In the genomic region with DNA sequence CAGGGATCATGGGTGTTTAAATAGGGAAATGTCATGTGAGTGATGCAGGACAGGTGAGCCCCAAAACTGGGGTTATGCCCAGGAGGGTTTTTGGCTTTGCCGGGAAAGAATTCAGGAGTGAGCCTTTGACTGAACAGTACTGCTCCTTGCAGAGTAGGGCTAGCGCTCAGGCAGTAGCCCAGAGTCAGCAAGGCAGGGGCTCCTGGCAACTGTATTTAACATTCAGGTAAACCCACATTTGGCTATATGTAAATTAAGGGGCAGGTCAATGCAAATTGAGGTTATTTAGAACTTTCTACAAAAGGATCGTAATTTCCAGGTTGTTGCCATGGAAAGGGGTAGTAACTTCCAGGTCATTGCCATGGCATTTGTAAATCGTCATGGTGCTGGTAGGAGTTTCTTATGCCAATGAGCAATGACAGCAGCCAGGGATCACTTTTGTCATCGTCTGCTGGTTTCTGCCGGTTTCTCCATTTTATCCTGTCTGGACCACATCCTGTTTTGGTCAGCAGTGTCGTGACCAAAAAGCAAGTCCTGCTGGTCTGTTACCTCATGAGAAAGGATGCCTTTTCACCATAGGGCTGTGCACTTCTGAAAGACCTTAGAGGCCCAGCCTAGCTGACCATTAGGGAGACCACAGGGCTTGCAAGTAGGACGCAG, we compare ENCODE assay signal across 9 cellular contexts. TPM values are rescaled to one million over a fixed set of nuclear protein-coding genes. Genes with fewer than 3 reads are reported as not detected.
DNase-seq lines count a peak whose midpoint lies in the region; ATAC-seq and TF ChIP-seq lines count a peak whose summit lies in the region.
"Had no signal": no experiment of that assay in that cellular context is flagged by ENCODE, and none has a peak within 500 bp of the region (broad histone marks: within the 10 kb centered on the region; RNA-seq: fewer than 3 reads in every experiment).

No MANE protein-coding gene starts in this region.

- in situ Hi-C loops in brain microvascular endothelial cell (cut with HindIII; ENCODE audit: low pct_ligation_motif_present, low sequenced_read_pairs) (no loop called here), HAP-1 (cut with MboI; ENCODE audit: low sequenced_read_pairs) (no loop called here)

- peaks cover 3% of the 10 kb centered on the region for H3K9me3 ChIP-seq in osteoblast (ENCODE audit: low read depth, low read length)
- peaks cover 28% of the 10 kb centered on the region for H3K9me3 ChIP-seq in HAP-1
- no peaks in the 10 kb centered on the region for H3K9me3 ChIP-seq in MM.1S (replicated peaks; ENCODE audit: insufficient read depth, low read length)
- H3K9me3 ChIP-seq in right cardiac atrium (ENCODE audit: control insufficient read depth, low read length): peaks cover 2% of the 10 kb centered on the region

- H3K9ac ChIP-seq in MM.1S (ENCODE audit: low read length): no peak overlapping the region
- H3K9ac ChIP-seq: KMS-11 had no signal

- H4K20me1 ChIP-seq in osteoblast (ENCODE audit: insufficient read depth, low read length) (no peaks in the 10 kb centered on the region), MM.1S (ENCODE audit: insufficient read depth, low read length) (no peaks in the 10 kb centered on the region)

- H3K27me3 ChIP-seq in brain microvascular endothelial cell (replicated peaks) (no peaks in the 10 kb centered on the region), osteoblast (ENCODE audit: insufficient read depth, low read length) (no peaks in the 10 kb centered on the region), HAP-1 (ENCODE audit: low read depth) (no peaks in the 10 kb centered on the region), MM.1S (replicated peaks; ENCODE audit: insufficient read depth, low read length) (no peaks in the 10 kb centered on the region), right cardiac atrium (ENCODE audit: control insufficient read depth, insufficient read depth) (no peaks in the 10 kb centered on the region)

- H3K36me3 ChIP-seq in brain microvascular endothelial cell (replicated peaks) (peaks cover 2% of the 10 kb centered on the region), osteoblast (ENCODE audit: insufficient read depth, low read length) (no peaks in the 10 kb centered on the region), HAP-1 (replicated peaks) (peaks cover 18% of the 10 kb centered on the region), MM.1S (replicated peaks; ENCODE audit: insufficient read depth, low read length) (peaks cover 9% of the 10 kb centered on the region)

- H2AFZ ChIP-seq in osteoblast (ENCODE audit: low read length) (peak overlapping the region; percentile 53), MM.1S (ENCODE audit: low read length) (no peak overlapping the region)

- H3K4me3 ChIP-seq in brain microvascular endothelial cell (ENCODE audit: low read depth, low read length): no peak overlapping the region
- no peak overlapping the region for H3K4me3 ChIP-seq in osteoblast (ENCODE audit: insufficient read depth, low read length)
- no peak overlapping the region for H3K4me3 ChIP-seq in HAP-1
- H3K4me3 ChIP-seq in MM.1S (ENCODE audit: low read length): no peak overlapping the region
- no peak overlapping the region for H3K4me3 ChIP-seq in right cardiac atrium (ENCODE audit: low read length)

- H3K27ac ChIP-seq in brain microvascular endothelial cell (peak overlapping the region; percentile 66), osteoblast (ENCODE audit: low read depth, low read length) (peak overlapping the region; percentile 81), MM.1S (ENCODE audit: low read length) (no peak overlapping the region), right cardiac atrium (ENCODE audit: low read length) (no peak overlapping the region)
- H3K27ac ChIP-seq: KMS-11 had no signal

- H3K4me2 ChIP-seq in osteoblast (ENCODE audit: insufficient read depth, low read length) (peak overlapping the region; percentile 3), MM.1S (ENCODE audit: low read depth, low read length) (no peak overlapping the region)
- H3K4me2 ChIP-seq: KMS-11 had no signal

- no peak for ATAC-seq in right cardiac atrium

- H3K4me1 ChIP-seq in osteoblast (ENCODE audit: insufficient read depth, low read length) (peaks cover 9% of the 10 kb centered on the region), HAP-1 (peaks cover 9% of the 10 kb centered on the region), MM.1S (ENCODE audit: low read length) (no peaks in the 10 kb centered on the region), right cardiac atrium (ENCODE audit: control insufficient read depth, insufficient read depth, low read length) (no peaks in the 10 kb centered on the region)

- 84% methylated on average over 8 of the region's 8 CpGs for WGBS in right cardiac atrium

- H3K9me2 ChIP-seq in MM.1S (replicated peaks; ENCODE audit: insufficient read depth, low read length): no peaks in the 10 kb centered on the region

- TF ChIP-seq CTCF in brain microvascular endothelial cell (IDR thresholded peaks at IDR 0.05; ENCODE audit: low read depth, low read length, missing control alignments): no peak
- TF ChIP-seq CTCF in osteoblast (IDR thresholded peaks at IDR 0.05; ENCODE audit: extremely low read depth, low read depth, low read length): no peak
- TF ChIP-seq CTCF in MM.1S (IDR thresholded peaks at IDR 0.05; ENCODE audit: low read length): no peak

- no peaks in the 10 kb centered on the region for H3K79me2 ChIP-seq in osteoblast (ENCODE audit: insufficient read depth, low read length)
- peaks cover 4% of the 10 kb centered on the region; the same call in 1 of the 2 replicates for H3K79me2 ChIP-seq in MM.1S (ENCODE audit: low read length)

- intact Hi-C loops in right cardiac atrium (cut with DNase I): no loop called here

- DNase-seq in H4 (ENCODE audit: low spot score) (peak; percentile 85), RPMI7951 (ENCODE audit: low read depth) (peak; percentile 91), brain microvascular endothelial cell (peak; percentile 78), osteoblast (ENCODE audit: insufficient read length, low spot score, missing footprints) (no peak), HAP-1 (ENCODE audit: low spot score in 2 of 2) (no peak), cortex of kidney (lab: John Stamatoyannopoulos, UW) (no peak), MM.1S (no peak), right cardiac atrium (no peak)

- no peaks in the 10 kb centered on the region for H3F3A ChIP-seq in MM.1S (ENCODE audit: insufficient read depth, low read length)

RNA-seq across cellular contexts. Expression of a gene that starts 24.3 kb away (rescaled TPM):
- total RNA-seq in H4 (2014; rRNA removed; shearing (Covaris generic)): 40.3 and 51.9 TPM in 2 replicates
- 43.3 and 45.5 TPM in 2 replicates for total RNA-seq in RPMI7951 (2014; rRNA removed; shearing (Covaris generic))
- total RNA-seq in osteoblast (15.6 and 17.0 TPM in 2 replicates), right cardiac atrium (10 to 100 TPM; 12.3 to 20.1 (median 16.3) TPM)
- polyA plus RNA-seq in right cardiac atrium: 35.2 TPM

Comparison
In these comparisons a context has a peak if more than half of its experiments do, and no peak if none do; other contexts are left out.
1. DNase-seq: peak in H4 (single experiment), RPMI7951 (single experiment) and brain microvascular endothelial cell (single experiment); none in osteoblast (single experiment), HAP-1 (0 of 2), cortex of kidney (single experiment), MM.1S (single experiment) and right cardiac atrium (0 of 3).
2. H3K27ac ChIP-seq: peak in brain microvascular endothelial cell (single experiment) and osteoblast (single experiment); none in MM.1S (single experiment) and right cardiac atrium (single experiment).